9 cellular contexts compared by ENCODE assay signal in genomic region chr2:207162319-207162718, GRCh38. TPM values are rescaled to one million over a fixed set of nuclear protein-coding genes. Genes with fewer than 3 reads are reported as not detected.
A peak's percentile ranks its signal among the peaks of the same experiment; 100 is the strongest.
DNase-seq lines count a peak whose midpoint lies in the region; ATAC-seq, FAIRE-seq and TF ChIP-seq lines count a peak whose summit lies in the region.
"Had no signal": no experiment of that assay in that cellular context is flagged by ENCODE, and none has a peak within 500 bp of the region (broad histone marks: within the 10 kb centered on the region; RNA-seq: fewer than 3 reads in every experiment).

No MANE protein-coding gene starts in this region.

- TF ChIP-seq EP300 in A549 (IDR thresholded peaks at IDR 0.05), result no peak

- H3K36me3 ChIP-seq in HUES48 (ENCODE audit: control insufficient read depth, insufficient read depth, low read length), result no peaks in the 10 kb centered on the region

- peak overlapping the region in 7 of 10 donors; percentile 7 to 100 (median 95) for H3K27ac Mint-ChIP-seq in naive thymus-derived CD8-positive, alpha-beta T cell

- H3K4me2 ChIP-seq in A549, result peak overlapping the region; percentile 88

- TF ChIP-seq RAD21 in A549 (conservative IDR thresholded peaks at IDR 0.05 in 1 of 2, IDR thresholded peaks at IDR 0.05 in 1 of 2), result no peak

- no peak overlapping the region for H3K9ac ChIP-seq in HUES48 (ENCODE audit: low read depth, low read length)

- peak overlapping the region; percentile 86 to 97 for H3K27ac ChIP-seq in A549
- no peak overlapping the region for H3K27ac ChIP-seq in HUES48 (ENCODE audit: low read depth, low read length)
- H3K27ac ChIP-seq in cingulate gyrus (ENCODE audit: low read depth, low read length), result peak overlapping the region; percentile 96

- CTCF ChIA-PET in A549 (lab: Yijun Ruan, JAX), result interaction anchor here (1.2 to 1.9 kb wide), 2 partner anchors 28 to 311 kb away, joined by 3 to 15 read pairs; no protein-coding TSS in a partner anchor

- peak overlapping the region; percentile 32 to 99 (median 94) for H3K4me3 Mint-ChIP-seq in naive thymus-derived CD8-positive, alpha-beta T cell

- H3K4me3 ChIP-seq in A549 (peak overlapping the region; percentile 53), HUES48 (ENCODE audit: low read depth, low read length) (peak overlapping the region; percentile 87; the same call in 1 of the 2 replicates)

- 22% methylated on average over 8 of the region's 8 CpGs for WGBS in A549 (ENCODE audit: missing lambda C conversion rate)

- H3K36me3 Mint-ChIP-seq in naive thymus-derived CD8-positive, alpha-beta T cell, result no peaks in the 10 kb centered on the region

- no peaks in the 10 kb centered on the region for H3K27me3 ChIP-seq in HUES48 (ENCODE audit: control insufficient read depth, insufficient read depth, low read length)

- peaks cover 0 to 3% (median 0%) of the 10 kb centered on the region in 9 donors for H3K9me3 Mint-ChIP-seq in naive thymus-derived CD8-positive, alpha-beta T cell

- TF ChIP-seq POLR2A in A549 (IDR thresholded peaks at IDR 0.05; ENCODE audit: low read length), result no peak

- FAIRE-seq in A549 (lab: Jason Lieb, UNC), result no peak
- no peak for FAIRE-seq in frontal cortex (lab: Jason Lieb, UNC)
- FAIRE-seq in HTR-8/SVneo (lab: Jason Lieb, UNC), result no peak

- H3K9me3 ChIP-seq in A549, result no peaks in the 10 kb centered on the region
- no peaks in the 10 kb centered on the region for H3K9me3 ChIP-seq in HUES48 (ENCODE audit: control insufficient read depth, insufficient read depth, low read length)

- H3K4me1 ChIP-seq in A549, result peaks cover 54% of the 10 kb centered on the region
- peaks cover 53% of the 10 kb centered on the region for H3K4me1 ChIP-seq in HUES48 (ENCODE audit: control insufficient read depth, insufficient read depth, low read length)

- no peak for ATAC-seq in A549
- ATAC-seq in naive thymus-derived CD8-positive, alpha-beta T cell, result no peak
- no peak for ATAC-seq in GM21576 (IDR thresholded peaks at IDR 0.05; ENCODE audit: unreplicated experiment)

- no peak for DNase-seq in A549 (ENCODE audit: low read depth in 1 of 2, low spot score in 1 of 2)
- DNase-seq in naive thymus-derived CD8-positive, alpha-beta T cell, result no peak
- no peak for DNase-seq in central memory CD4-positive, alpha-beta T cell
- DNase-seq in frontal cortex (ENCODE audit: low spot score in 2 of 2), result no peak
- no peak for DNase-seq in HTR-8/SVneo (ENCODE audit: insufficient read length, low spot score)
- DNase-seq: NCI-H146 had no signal

- peaks cover 37 to 90% (median 65%) of the 10 kb centered on the region in 4 donors for H3K4me1 Mint-ChIP-seq in naive thymus-derived CD8-positive, alpha-beta T cell

- no peaks in the 10 kb centered on the region for H3K27me3 Mint-ChIP-seq in naive thymus-derived CD8-positive, alpha-beta T cell

- POLR2A ChIA-PET in A549 (lab: Yijun Ruan, JAX), result interaction anchor here (6.7 kb wide), 1 partner anchor 96 kb away, joined by 111 read pairs; no protein-coding TSS in a partner anchor
- POLR2A ChIA-PET in naive thymus-derived CD8-positive, alpha-beta T cell (lab: Charles Lee), result interaction anchor here (0.6 to 8.1 kb wide), 3 partner anchors 21 to 110 kb away, joined by 3 to 399 read pairs (median 3); no protein-coding TSS in a partner anchor

- TF ChIP-seq CTCF in A549 (IDR thresholded peaks at IDR 0.05), result no peak

TF ChIP-seq in A549, 52 proteins besides CTCF, POLR2A, EP300 and RAD21:
- TF ChIP-seq E2F6 (IDR thresholded peaks at IDR 0.05; ENCODE audit: borderline replicate concordance, low read depth) (no peak), MAFK (IDR thresholded peaks at IDR 0.05; ENCODE audit: partially characterized antibody) (no peak), HES2 (IDR thresholded peaks at IDR 0.05) (no peak), RARB (CRISPR knock-in tag; IDR thresholded peaks at IDR 0.05) (no peak), KDM5A (IDR thresholded peaks at IDR 0.05) (no peak), SREBF2 (IDR thresholded peaks at IDR 0.05) (no peak), PBX3 (IDR thresholded peaks at IDR 0.05) (no peak), CHD4 (IDR thresholded peaks at IDR 0.05; ENCODE audit: borderline replicate concordance) (no peak), FOSB (CRISPR knock-in tag; IDR thresholded peaks at IDR 0.05) (no peak), ZNF302 (CRISPR knock-in tag; IDR thresholded peaks at IDR 0.05) (no peak), EHMT2 (IDR thresholded peaks at IDR 0.05; ENCODE audit: low read depth) (no peak), NR3C1 (IDR thresholded peaks at IDR 0.05) (no peak), NFE2L2 (conservative IDR thresholded peaks at IDR 0.05; ENCODE audit: low read length) (no peak), EHF (CRISPR knock-in tag; IDR thresholded peaks at IDR 0.05) (no peak), HMGXB4 (CRISPR knock-in tag; IDR thresholded peaks at IDR 0.05; ENCODE audit: borderline replicate concordance) (no peak), FOXS1 (CRISPR knock-in tag; IDR thresholded peaks at IDR 0.05) (no peak)

RNA-seq across cellular contexts. Expression of gene KLF7, which starts 3.4 kb away (rescaled TPM):
- polyA plus RNA-seq in A549 (2011; rRNA removed) (29.8 and 31.5 TPM in 2 replicates), A549 (2017; fragmentation: RNase III; extraction: RNeasy Plus Mini Kit Qiagen cat#74134 plus additional on column Dnase treatment) (17.2 to 18.0 TPM (median 17.8 TPM) in 3 replicates)
- polyA plus RNA-seq in A549 (2012; cell fraction: cytosol; rRNA removed), result 15.5 and 19.1 TPM in 2 replicates
- 29.5 and 35.8 TPM in 2 replicates for polyA plus RNA-seq in A549 (2012; cell fraction: nucleus; rRNA removed)
- 101 and 114 TPM in 2 replicates for polyA minus RNA-seq in A549 (2011; rRNA and poly(A)+ RNA removed)
- total RNA-seq in naive thymus-derived CD8-positive, alpha-beta T cell, result 10 to 100 TPM; 79.5 to 89.2 TPM
- polyA plus RNA-seq in naive thymus-derived CD8-positive, alpha-beta T cell, result 10 to 100 TPM; 15.2 to 29.6 (median 16.3) TPM
- 52.6 TPM for total RNA-seq in frontal cortex
